Comparison of ENCODE assay signal across 28 cellular contexts in the genomic region with DNA sequence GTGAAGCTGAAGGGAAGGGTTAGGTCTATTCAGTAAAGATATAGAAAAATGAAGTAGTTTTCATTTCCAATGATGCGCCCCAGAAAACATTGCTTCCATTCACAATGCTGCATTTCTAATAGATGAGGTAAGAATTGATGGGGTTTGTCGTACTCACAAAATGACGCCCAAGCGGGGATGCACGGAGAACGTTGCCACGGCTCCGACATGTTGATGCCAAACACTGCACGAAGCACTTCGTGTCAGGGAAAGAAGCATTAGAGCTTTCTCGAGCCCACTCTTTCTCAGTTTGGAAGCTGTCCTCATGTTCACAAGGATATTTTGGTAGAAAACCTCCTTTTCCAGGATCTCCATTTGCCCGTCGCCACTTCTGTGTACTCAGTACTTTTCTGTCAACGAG. TPM values are rescaled to one million over a fixed set of nuclear protein-coding genes. Genes with fewer than 3 reads are reported as not detected.
"Had no signal": no experiment of that assay in that cellular context is flagged by ENCODE, and none has a peak within 500 bp of the region (broad histone marks: within the 10 kb centered on the region; RNA-seq: fewer than 3 reads in every experiment).

No MANE protein-coding gene starts in this region.

- H3K27me3 ChIP-seq: adrenal gland, right lobe of liver, uterus had no signal

- H3K9me3 Mint-ChIP-seq: activated naive CD4-positive, alpha-beta T cell treated with anti-CD3 and anti-CD28 coated beads for 36 hours; activated naive CD8-positive, alpha-beta T cell treated with anti-CD3 and anti-CD28 coated beads for 36 hours; brain; effector memory CD8-positive, alpha-beta T cell; naive thymus-derived CD8-positive, alpha-beta T cell; stimulated activated effector memory CD8-positive, alpha-beta T cell treated with anti-CD3 and anti-CD28 coated beads, Interleukin-12 subunit alpha, Interleukin-12 subunit beta, amount 100 ng/mL, for 72 hours; stimulated activated naive CD8-positive, alpha-beta T cell treated with anti-CD3 and anti-CD28 coated beads, Interleukin-15, Interleukin-2, amounts not matched to agents 100 ng/mL and 50 ng/mL, for 24 hours had no signal

- DNase-seq: activated CD4-positive, alpha-beta T cell treated with anti-CD3 and anti-CD28 coated beads for 48 hours; activated CD4-positive, alpha-beta T cell treated with anti-CD3 and anti-CD28 coated beads, Interleukin-2, amount 50 U/mL, for 48 hours; activated CD8-positive, alpha-beta memory T cell treated with anti-CD3 and anti-CD28 coated beads for 24 hours; activated effector memory CD4-positive, alpha-beta T cell treated with Interleukin-2 at 50 U/mL for 16 hours; activated naive CD4-positive, alpha-beta T cell treated with anti-CD3 and anti-CD28 coated beads for 36 hours; activated naive CD8-positive, alpha-beta T cell treated with anti-CD3 and anti-CD28 coated beads for 36 hours; adrenal gland; aorta; effector memory CD8-positive, alpha-beta T cell; erythroblast; islet precursor cell; mammary epithelial cell; midbrain; naive thymus-derived CD8-positive, alpha-beta T cell; right lobe of liver; stimulated activated CD4-positive, alpha-beta T cell treated with anti-CD3 and anti-CD28 coated beads, Interleukin-12 subunit alpha, Interleukin-12 subunit beta, amount 100 ng/mL, for 4 hours; stimulated activated CD4-positive, alpha-beta T cell treated with anti-CD3 and anti-CD28 coated beads, Interleukin-4, amount 100 ng/mL, for 1 hour; T-helper 17 cell; T1000; trophoblast cell; uterus; WERI-Rb-1 had no signal

- H3K36me3 Mint-ChIP-seq: activated naive CD8-positive, alpha-beta T cell treated with anti-CD3 and anti-CD28 coated beads for 36 hours; brain; naive thymus-derived CD8-positive, alpha-beta T cell; stimulated activated effector memory CD8-positive, alpha-beta T cell treated with anti-CD3 and anti-CD28 coated beads, Interleukin-12 subunit alpha, Interleukin-12 subunit beta, amount 100 ng/mL, for 72 hours had no signal

- ATAC-seq: activated CD4-positive, CD25-positive, alpha-beta regulatory T cell treated with anti-CD3 and anti-CD28 coated beads, Interleukin-2, amount 50 U/mL, for 24 hours; effector memory CD8-positive, alpha-beta T cell; naive thymus-derived CD8-positive, alpha-beta T cell; right lobe of liver; stimulated activated effector memory CD8-positive, alpha-beta T cell treated with anti-CD3 and anti-CD28 coated beads, Interleukin-12 subunit alpha, Interleukin-12 subunit beta, amount 100 ng/mL, for 72 hours; T-helper 17 cell had no signal

- H3K4me1 ChIP-seq: adrenal gland, right lobe of liver, uterus had no signal

- H3K27ac Mint-ChIP-seq: activated naive CD4-positive, alpha-beta T cell treated with anti-CD3 and anti-CD28 coated beads for 36 hours; activated naive CD8-positive, alpha-beta T cell treated with anti-CD3 and anti-CD28 coated beads for 36 hours; brain; effector memory CD8-positive, alpha-beta T cell; naive thymus-derived CD8-positive, alpha-beta T cell; stimulated activated effector memory CD8-positive, alpha-beta T cell treated with anti-CD3 and anti-CD28 coated beads, Interleukin-12 subunit alpha, Interleukin-12 subunit beta, amount 100 ng/mL, for 72 hours; stimulated activated naive CD8-positive, alpha-beta T cell treated with anti-CD3 and anti-CD28 coated beads, Interleukin-15, Interleukin-2, amounts not matched to agents 100 ng/mL and 50 ng/mL, for 24 hours; T-helper 17 cell had no signal

- H3K36me3 ChIP-seq: adrenal gland, right lobe of liver, thoracic aorta, uterus, WERI-Rb-1 had no signal

- H3K4me3 ChIP-seq: adrenal gland, coronary artery, right lobe of liver, thoracic aorta, uterus had no signal

- H3K27ac ChIP-seq: adrenal gland, coronary artery, right lobe of liver, thoracic aorta, uterus, WERI-Rb-1 had no signal

- H3K9me3 ChIP-seq: adrenal gland, right lobe of liver, thoracic aorta, uterus had no signal

- H3K4me3 Mint-ChIP-seq: activated naive CD4-positive, alpha-beta T cell treated with anti-CD3 and anti-CD28 coated beads for 36 hours; activated naive CD8-positive, alpha-beta T cell treated with anti-CD3 and anti-CD28 coated beads for 36 hours; effector memory CD8-positive, alpha-beta T cell; naive thymus-derived CD8-positive, alpha-beta T cell; stimulated activated effector memory CD8-positive, alpha-beta T cell treated with anti-CD3 and anti-CD28 coated beads, Interleukin-12 subunit alpha, Interleukin-12 subunit beta, amount 100 ng/mL, for 72 hours; stimulated activated naive CD8-positive, alpha-beta T cell treated with anti-CD3 and anti-CD28 coated beads, Interleukin-15, Interleukin-2, amounts not matched to agents 100 ng/mL and 50 ng/mL, for 24 hours; T-helper 17 cell had no signal

- H3K4me1 Mint-ChIP-seq: activated naive CD8-positive, alpha-beta T cell treated with anti-CD3 and anti-CD28 coated beads for 36 hours; naive thymus-derived CD8-positive, alpha-beta T cell; stimulated activated effector memory CD8-positive, alpha-beta T cell treated with anti-CD3 and anti-CD28 coated beads, Interleukin-12 subunit alpha, Interleukin-12 subunit beta, amount 100 ng/mL, for 72 hours; T-helper 17 cell had no signal

RNA-seq across cellular contexts. Expression of a gene that starts 21.6 kb away (rescaled TPM):
- total RNA-seq: activated naive CD4-positive, alpha-beta T cell treated with anti-CD3 and anti-CD28 coated beads for 36 hours; activated naive CD8-positive, alpha-beta T cell treated with anti-CD3 and anti-CD28 coated beads for 36 hours had no signal
